15 cellular contexts compared by ENCODE assay signal in the genomic region with DNA sequence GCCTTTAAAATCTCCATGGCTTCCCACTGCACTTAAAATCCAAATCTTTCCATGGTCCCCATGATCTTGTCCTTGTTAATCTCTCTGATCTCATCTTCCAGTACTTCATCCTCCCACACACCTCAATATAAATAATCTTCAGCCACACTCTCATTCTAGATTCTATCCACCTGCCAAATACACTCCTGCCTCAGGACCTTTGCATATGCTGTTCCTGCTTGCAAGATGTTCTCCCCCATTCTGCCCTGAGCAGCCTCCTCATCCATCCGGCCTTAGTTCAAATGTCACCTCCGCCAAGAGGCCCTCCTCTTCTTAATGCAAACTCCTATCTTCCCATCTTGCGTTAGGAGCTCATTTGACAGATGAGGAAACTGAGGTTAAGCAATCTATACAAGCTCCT.
DNase-seq lines count a peak whose midpoint lies in the region; ATAC-seq and TF ChIP-seq lines count a peak whose summit lies in the region.
"Had no signal": no experiment of that assay in that cellular context is flagged by ENCODE, and none has a peak within 500 bp of the region (broad histone marks: within the 10 kb centered on the region; RNA-seq: fewer than 3 reads in every experiment).

No MANE protein-coding gene starts in this region.

- TF ChIP-seq CTCF in neutrophil (IDR thresholded peaks at IDR 0.05) = no peak
- no peak for TF ChIP-seq CTCF in MM.1S (IDR thresholded peaks at IDR 0.05; ENCODE audit: low read length)

- peaks cover 5% of the 10 kb centered on the region for H3K9me3 Mint-ChIP-seq in activated CD4-positive, alpha-beta T cell treated with anti-CD3 and anti-CD28 coated beads for 36 hours (ENCODE audit: low read depth)
- H3K9me3 Mint-ChIP-seq in dendritic cell treated with granulocyte-macrophage colony-stimulating factor and Interleukin-4, amounts not matched to agents 40 ng/mL and 50 ng/mL, for 4 days = no peaks in the 10 kb centered on the region

- no peak overlapping the region for H3K9ac ChIP-seq in MM.1S (ENCODE audit: low read length)

- H3K9me3 ChIP-seq in KOPT-K1 (ENCODE audit: insufficient read depth, low read length, poor library complexity, severe bottlenecking) (peaks cover 5% of the 10 kb centered on the region), neutrophil (no peaks in the 10 kb centered on the region), MM.1S (replicated peaks; ENCODE audit: insufficient read depth, low read length) (no peaks in the 10 kb centered on the region)
- H3K9me3 ChIP-seq: body of pancreas, gastrocnemius medialis had no signal

- H3K27me3 ChIP-seq in neutrophil (no peaks in the 10 kb centered on the region), MM.1S (replicated peaks; ENCODE audit: insufficient read depth, low read length) (no peaks in the 10 kb centered on the region)
- H3K27me3 ChIP-seq: body of pancreas, gastrocnemius medialis, stomach had no signal

- no peak overlapping the region for H3K4me2 ChIP-seq in MM.1S (ENCODE audit: low read depth, low read length)

- H3K4me1 ChIP-seq in neutrophil (ENCODE audit: control insufficient read depth in 1 of 2, insufficient read depth in 1 of 2, low read depth in 1 of 2, low read length in 1 of 2) (peaks cover 86 to 88% of the 10 kb centered on the region in 2 experiments), MM.1S (ENCODE audit: low read length) (no peaks in the 10 kb centered on the region)
- H3K4me1 ChIP-seq: gastrocnemius medialis had no signal

- no peaks in the 10 kb centered on the region for H4K20me1 ChIP-seq in MM.1S (ENCODE audit: insufficient read depth, low read length)

- H3K4me3 ChIP-seq in neutrophil (ENCODE audit: low read depth in 1 of 2, low read length in 1 of 2) = peak overlapping the region; percentile 37 to 55
- no peak overlapping the region for H3K4me3 ChIP-seq in MM.1S (ENCODE audit: low read length)
- H3K4me3 ChIP-seq: body of pancreas, gastrocnemius medialis, GM12878, stomach had no signal

- peak overlapping the region; percentile 84 for H3K27ac Mint-ChIP-seq in activated CD4-positive, alpha-beta T cell treated with anti-CD3 and anti-CD28 coated beads for 36 hours
- peak overlapping the region; percentile 2 for H3K27ac Mint-ChIP-seq in dendritic cell treated with granulocyte-macrophage colony-stimulating factor and Interleukin-4, amounts not matched to agents 40 ng/mL and 50 ng/mL, for 4 days

- intact Hi-C loops in activated CD4-positive, alpha-beta T cell treated with anti-CD3 and anti-CD28 coated beads for 36 hours (cut with DNase I, micrococcal nuclease) = no loop called here
- intact Hi-C loops in dendritic cell treated with granulocyte-macrophage colony-stimulating factor and Interleukin-4, amounts not matched to agents 40 ng/mL and 50 ng/mL, for 4 days (cut with micrococcal nuclease) = no loop called here

- no peaks in the 10 kb centered on the region for H3K36me3 ChIP-seq in KOPT-K1 (ENCODE audit: insufficient read depth, low read length)
- peaks cover 48% of the 10 kb centered on the region for H3K36me3 ChIP-seq in neutrophil
- no peaks in the 10 kb centered on the region for H3K36me3 ChIP-seq in MM.1S (replicated peaks; ENCODE audit: insufficient read depth, low read length)
- H3K36me3 ChIP-seq: gastrocnemius medialis had no signal

- no peak for ATAC-seq in activated CD4-positive, alpha-beta T cell treated with anti-CD3 and anti-CD28 coated beads for 36 hours
- ATAC-seq in GM21528 (IDR thresholded peaks at IDR 0.05; ENCODE audit: low FRiP score, unreplicated experiment) (no peak), GM19351 (IDR thresholded peaks at IDR 0.05; ENCODE audit: unreplicated experiment) (no peak)
- ATAC-seq: GM12878 had no signal

- no peak overlapping the region for H3K4me3 Mint-ChIP-seq in activated CD4-positive, alpha-beta T cell treated with anti-CD3 and anti-CD28 coated beads for 36 hours
- no peak overlapping the region for H3K4me3 Mint-ChIP-seq in dendritic cell treated with granulocyte-macrophage colony-stimulating factor and Interleukin-4, amounts not matched to agents 40 ng/mL and 50 ng/mL, for 4 days

- no peaks in the 10 kb centered on the region for H3F3A ChIP-seq in MM.1S (ENCODE audit: insufficient read depth, low read length)

- CTCF ChIA-PET in activated CD4-positive, alpha-beta T cell treated with anti-CD3 and anti-CD28 coated beads for 36 hours (lab: Charles Lee) = interaction anchor here (1.1 to 2.2 kb wide), 2 partner anchors 10 to 11 kb away, joined by 3 to 8 read pairs; no protein-coding TSS in a partner anchor

- POLR2A ChIA-PET in activated CD4-positive, alpha-beta T cell treated with anti-CD3 and anti-CD28 coated beads for 36 hours (lab: Charles Lee) = interaction anchor here (0.7 kb wide), 2 partner anchors 16 to 971 kb away, joined by 3 to 4 read pairs; no protein-coding TSS in a partner anchor

- no peaks in the 10 kb centered on the region for H3K9me2 ChIP-seq in MM.1S (replicated peaks; ENCODE audit: insufficient read depth, low read length)

- H3K79me2 ChIP-seq in MM.1S (ENCODE audit: low read length) = no peaks in the 10 kb centered on the region

- H2AFZ ChIP-seq in MM.1S (ENCODE audit: low read length) = no peak overlapping the region

- DNase-seq in activated CD4-positive, alpha-beta T cell treated with anti-CD3 and anti-CD28 coated beads for 36 hours = no peak
- no peak for DNase-seq in activated CD4-positive, alpha-beta T cell treated with anti-CD3 and anti-CD28 coated beads for 1 hour
- no peak for DNase-seq in MM.1S
- DNase-seq: body of pancreas, gastrocnemius medialis, H9, NCI-H1048, stomach, SW 1271 had no signal

- H3K4me1 Mint-ChIP-seq in activated CD4-positive, alpha-beta T cell treated with anti-CD3 and anti-CD28 coated beads for 36 hours = peaks cover 54% of the 10 kb centered on the region
- H3K4me1 Mint-ChIP-seq in dendritic cell treated with granulocyte-macrophage colony-stimulating factor and Interleukin-4, amounts not matched to agents 40 ng/mL and 50 ng/mL, for 4 days (ENCODE audit: low read depth) = peaks cover 74% of the 10 kb centered on the region

- no peaks in the 10 kb centered on the region for H3K27me3 Mint-ChIP-seq in activated CD4-positive, alpha-beta T cell treated with anti-CD3 and anti-CD28 coated beads for 36 hours
- H3K27me3 Mint-ChIP-seq in dendritic cell treated with granulocyte-macrophage colony-stimulating factor and Interleukin-4, amounts not matched to agents 40 ng/mL and 50 ng/mL, for 4 days = no peaks in the 10 kb centered on the region

- H3K27ac ChIP-seq in KOPT-K1 (ENCODE audit: low read depth, low read length, poor library complexity, severe bottlenecking) (peak overlapping the region; percentile 66), neutrophil (peak overlapping the region; percentile 99), MM.1S (ENCODE audit: low read length) (no peak overlapping the region)
- H3K27ac ChIP-seq: body of pancreas had no signal

- H3K36me3 Mint-ChIP-seq in activated CD4-positive, alpha-beta T cell treated with anti-CD3 and anti-CD28 coated beads for 36 hours (ENCODE audit: low read depth) = peaks cover 13% of the 10 kb centered on the region
- H3K36me3 Mint-ChIP-seq in dendritic cell treated with granulocyte-macrophage colony-stimulating factor and Interleukin-4, amounts not matched to agents 40 ng/mL and 50 ng/mL, for 4 days (ENCODE audit: low read depth) = peaks cover 74% of the 10 kb centered on the region
